In genomic region chr9:14212116-14212515, GRCh38 we compare ENCODE assay signal across 14 cellular contexts.
A peak's percentile ranks its signal among the peaks of the same experiment; 100 is the strongest.
DNase-seq lines count a peak whose midpoint lies in the region; ATAC-seq, FAIRE-seq and TF ChIP-seq lines count a peak whose summit lies in the region.
"Had no signal": no experiment of that assay in that cellular context is flagged by ENCODE, and none has a peak within 500 bp of the region (broad histone marks: within the 10 kb centered on the region; RNA-seq: fewer than 3 reads in every experiment).

No MANE protein-coding gene starts in this region.

- H3K4me3 Mint-ChIP-seq in HFFc6 (no peak overlapping the region), astrocyte (ENCODE audit: unreplicated experiment) (no peak overlapping the region)
- no peak overlapping the region for H3K4me3 Mint-ChIP-seq in naive thymus-derived CD8-positive, alpha-beta T cell
- H3K4me3 Mint-ChIP-seq: activated naive CD8-positive, alpha-beta T cell had no signal

- H3K4me1 ChIP-seq in astrocyte (ENCODE audit: insufficient read depth, low read length) = peaks cover 24% of the 10 kb centered on the region

- H3K9ac ChIP-seq in astrocyte (ENCODE audit: low read length) = no peak overlapping the region

- DNase-seq in HFFc6 = peak; percentile 15
- DNase-seq in astrocyte (ENCODE audit: low read depth) = peak; percentile 83
- DNase-seq in glomerular visceral epithelial cell (ENCODE audit: extremely low spot score) = peak; percentile 29
- DNase-seq in HuH-7.5 (ENCODE audit: low spot score) = no peak
- DNase-seq in GM19238 (ENCODE audit: insufficient read length, low spot score) = no peak
- no peak for DNase-seq in naive thymus-derived CD8-positive, alpha-beta T cell
- no peak for DNase-seq in activated CD8-positive, alpha-beta memory T cell treated with anti-CD3 and anti-CD28 coated beads for 24 hours
- DNase-seq: DMS153; NCI-H1417; psoas muscle; stimulated activated CD4-positive, alpha-beta T cell treated with anti-CD3 and anti-CD28 coated beads, Interleukin-2, amount 100 ng/mL, for 24 hours had no signal

- TF ChIP-seq CTCF in 22Rv1 (IDR thresholded peaks at IDR 0.05) (no peak), HFFc6 (IDR thresholded peaks at IDR 0.05) (no peak), astrocyte (IDR thresholded peaks at IDR 0.05; ENCODE audit: insufficient read depth, low read depth, low read length) (no peak)

- no peaks in the 10 kb centered on the region for H4K20me1 ChIP-seq in astrocyte (ENCODE audit: insufficient read depth, low read length)

- H3K27ac ChIP-seq in 22Rv1 (peak overlapping the region; percentile 45), astrocyte (ENCODE audit: low read depth, low read length) (peak overlapping the region; percentile 41)

- H3K9me3 Mint-ChIP-seq in HFFc6 = no peaks in the 10 kb centered on the region
- H3K9me3 Mint-ChIP-seq in astrocyte (ENCODE audit: unreplicated experiment) = no peaks in the 10 kb centered on the region
- peaks cover 0 to 9% (median 0%) of the 10 kb centered on the region in 9 donors for H3K9me3 Mint-ChIP-seq in naive thymus-derived CD8-positive, alpha-beta T cell

- peak overlapping the region; percentile 62 for H3K4me2 ChIP-seq in astrocyte (ENCODE audit: low read length)

- peaks cover 86% of the 10 kb centered on the region for H3K79me2 ChIP-seq in astrocyte (ENCODE audit: insufficient read depth, low read length)

- H2AFZ ChIP-seq in astrocyte (ENCODE audit: low read depth, low read length) = no peak overlapping the region

- H3K4me1 Mint-ChIP-seq in HFFc6 (ENCODE audit: low read depth) (peaks cover 30% of the 10 kb centered on the region), astrocyte (ENCODE audit: low read depth, unreplicated experiment) (peaks cover 9% of the 10 kb centered on the region)
- no peaks in the 10 kb centered on the region for H3K4me1 Mint-ChIP-seq in naive thymus-derived CD8-positive, alpha-beta T cell

- H3K36me3 Mint-ChIP-seq in HFFc6 (ENCODE audit: low read depth) (no peaks in the 10 kb centered on the region), astrocyte (ENCODE audit: low read depth, unreplicated experiment) (no peaks in the 10 kb centered on the region)
- no peaks in the 10 kb centered on the region for H3K36me3 Mint-ChIP-seq in naive thymus-derived CD8-positive, alpha-beta T cell
- H3K36me3 Mint-ChIP-seq: activated naive CD8-positive, alpha-beta T cell had no signal

- H3K4me3 ChIP-seq in astrocyte (ENCODE audit: insufficient read depth, low read depth, low read length) = no peak overlapping the region
- H3K4me3 ChIP-seq: psoas muscle had no signal

- no peak for ATAC-seq in naive thymus-derived CD8-positive, alpha-beta T cell

- no peaks in the 10 kb centered on the region for H3K27me3 Mint-ChIP-seq in HFFc6 (ENCODE audit: insufficient read depth)
- no peaks in the 10 kb centered on the region for H3K27me3 Mint-ChIP-seq in astrocyte (ENCODE audit: low read depth, unreplicated experiment)
- H3K27me3 Mint-ChIP-seq in naive thymus-derived CD8-positive, alpha-beta T cell = peaks cover 0 to 18% (median 4%) of the 10 kb centered on the region in 5 donors

- no peak overlapping the region for H3K27ac Mint-ChIP-seq in HFFc6
- H3K27ac Mint-ChIP-seq in astrocyte (ENCODE audit: unreplicated experiment) = no peak overlapping the region
- no peak overlapping the region for H3K27ac Mint-ChIP-seq in naive thymus-derived CD8-positive, alpha-beta T cell
- H3K27ac Mint-ChIP-seq: activated naive CD8-positive, alpha-beta T cell had no signal

- no peaks in the 10 kb centered on the region for H3K9me3 ChIP-seq in astrocyte (ENCODE audit: insufficient read depth, low read depth, low read length)
- H3K9me3 ChIP-seq: psoas muscle had no signal

- H3K27me3 ChIP-seq in astrocyte (ENCODE audit: insufficient read depth, low read length) = no peaks in the 10 kb centered on the region

- FAIRE-seq in astrocyte (lab: Jason Lieb, UNC) = no peak
- FAIRE-seq: frontal cortex had no signal

- no peaks in the 10 kb centered on the region for H3K36me3 ChIP-seq in astrocyte (ENCODE audit: insufficient read depth, low read length)

- POLR2A ChIA-PET in naive thymus-derived CD8-positive, alpha-beta T cell (lab: Charles Lee) = no interaction called here

Comparison
In these comparisons a context has a peak if more than half of its experiments do, and no peak if none do; other contexts are left out.
1. DNase-seq: peak in HFFc6 (single experiment), astrocyte (single experiment) and glomerular visceral epithelial cell (single experiment); none in HuH-7.5 (single experiment), GM19238 (single experiment), naive thymus-derived CD8-positive, alpha-beta T cell (0 of 10) and activated CD8-positive, alpha-beta memory T cell treated with anti-CD3 and anti-CD28 coated beads for 24 hours (single experiment).